Comparison of ENCODE assay signal across 1 cellular context in genomic region chr1:247407180-247407616, GRCh38.
TF ChIP-seq lines count a peak whose summit lies in the region.

No MANE protein-coding gene starts in this region.

TF ChIP-seq in GM12878, 131 proteins besides CTCF, POLR2A, EP300 and RAD21 (continued from another document and continues in another):
- TF ChIP-seq RELB (IDR thresholded peaks at IDR 0.05; ENCODE audit: low read depth) (peak; percentile 50; the same call in 1 of the 2 replicates), TBL1XR1 (IDR thresholded peaks at IDR 0.05; ENCODE audit: low read depth, low read length) (peak; percentile 31; the same call in 1 of the 2 replicates), BCL11A (IDR thresholded peaks at IDR 0.05; ENCODE audit: low read depth, low read length) (peak; percentile 63; the same call in 1 of the 2 replicates), NR2C2 (IDR thresholded peaks at IDR 0.05; ENCODE audit: borderline replicate concordance, control insufficient read depth, insufficient read length, low read depth) (no peak), FOS (IDR thresholded peaks at IDR 0.05; ENCODE audit: borderline replicate concordance, extremely low read depth, insufficient read length) (no peak), KLF5 (IDR thresholded peaks at IDR 0.05; ENCODE audit: partially characterized antibody) (no peak), REST (IDR thresholded peaks at IDR 0.05; ENCODE audit: low read depth, low read length) (no peak), ZNF592 (IDR thresholded peaks at IDR 0.05) (no peak), MEF2B (IDR thresholded peaks at IDR 0.05; ENCODE audit: partially characterized antibody, poor library complexity, severe bottlenecking) (peak; percentile 19), ZBTB40 (IDR thresholded peaks at IDR 0.05; ENCODE audit: borderline replicate concordance) (no peak), E4F1 (IDR thresholded peaks at IDR 0.05; ENCODE audit: borderline replicate concordance, partially characterized antibody) (no peak), IKZF2 (IDR thresholded peaks at IDR 0.05) (peak; percentile 88), KDM1A (IDR thresholded peaks at IDR 0.05; ENCODE audit: borderline replicate concordance) (no peak), BCLAF1 (IDR thresholded peaks at IDR 0.05) (no peak), SP1 (IDR thresholded peaks at IDR 0.05; ENCODE audit: low read depth, low read length) (no peak), MTA3 (IDR thresholded peaks at IDR 0.05; ENCODE audit: borderline replicate concordance, low read length) (peak; percentile 92), CBX5 (IDR thresholded peaks at IDR 0.05; ENCODE audit: low read depth) (peak; percentile 23; the same call in 1 of the 2 replicates), NRF1 (conservative IDR thresholded peaks at IDR 0.05; ENCODE audit: low read depth, low read length) (no peak), NBN (IDR thresholded peaks at IDR 0.05) (peak; percentile 62), NR2C1 (IDR thresholded peaks at IDR 0.05) (no peak), E2F4 (IDR thresholded peaks at IDR 0.05; ENCODE audit: low read depth, low read length) (no peak), KAT2A (conservative IDR thresholded peaks at IDR 0.05; ENCODE audit: control insufficient read depth, low read depth, low read length) (no peak), TCF12 (IDR thresholded peaks at IDR 0.05; ENCODE audit: low read depth, low read length) (0 out of 2 replicates have a peak, but pooled peaks have one; percentile 71), IRF4 (IDR thresholded peaks at IDR 0.05; ENCODE audit: low read depth, low read length) (peak; percentile 84), SMARCA5 (IDR thresholded peaks at IDR 0.05) (no peak), IKZF1 (conservative IDR thresholded peaks at IDR 0.05) (peak; percentile 95), GABPA (IDR thresholded peaks at IDR 0.05; ENCODE audit: low read depth) (peak; percentile 33; the same call in 1 of the 2 replicates), ZNF24 (IDR thresholded peaks at IDR 0.05) (no peak), TCF7 (IDR thresholded peaks at IDR 0.05; ENCODE audit: borderline replicate concordance) (no peak), STAT3 (IDR thresholded peaks at IDR 0.05; ENCODE audit: low read depth, low read length) (no peak), MXI1 (IDR thresholded peaks at IDR 0.05; ENCODE audit: low read depth, low read length) (no peak), BMI1 (IDR thresholded peaks at IDR 0.05; ENCODE audit: borderline replicate concordance) (no peak), ATF7 (IDR thresholded peaks at IDR 0.05; ENCODE audit: low read depth) (peak; percentile 77), NR2F1 (conservative IDR thresholded peaks at IDR 0.05) (peak; percentile 91), CHD4 (IDR thresholded peaks at IDR 0.05) (no peak), MLLT1 (IDR thresholded peaks at IDR 0.05) (no peak), CREB1 (IDR thresholded peaks at IDR 0.05; ENCODE audit: low read depth) (peak; percentile 60), TARDBP (IDR thresholded peaks at IDR 0.05; ENCODE audit: borderline replicate concordance) (no peak), RELA (IDR thresholded peaks at IDR 0.05; ENCODE audit: borderline replicate concordance, partially characterized antibody) (no peak), ZBED1 (IDR thresholded peaks at IDR 0.05; ENCODE audit: borderline replicate concordance) (peak; percentile 81; the same call in 1 of the 2 replicates), POLR2AphosphoS2 (IDR thresholded peaks at IDR 0.05; ENCODE audit: low read depth, low read length) (no peak)
